In genomic region chr1:64759968-64760367, GRCh38 we compare ENCODE assay signal across 20 cellular contexts.
"Had no signal": no experiment of that assay in that cellular context is flagged by ENCODE, and none has a peak within 500 bp of the region (broad histone marks: within the 10 kb centered on the region; RNA-seq: fewer than 3 reads in every experiment).

No MANE protein-coding gene starts in this region.

- H3K27me3 Mint-ChIP-seq: IgD-negative memory B cell, T-cell had no signal

- H3K4me3 Mint-ChIP-seq: IgD-negative memory B cell, T-cell had no signal

- ATAC-seq: Panc1, PC-3, T-cell had no signal

- H3K4me1 Mint-ChIP-seq: T-cell had no signal

- H3K27ac Mint-ChIP-seq: IgD-negative memory B cell, T-cell had no signal

- DNase-seq: Karpas-422, KG1, MG63, NCI-H1092, NCI-H1105 treated with DMSO at 0.1 percent for 48 hours, NCI-H1417 treated with DMSO at 0.1 percent for 48 hours, NCI-H187, NCI-H2029, NCI-H2081 treated with DMSO at 0.1 percent for 48 hours, NCI-H2227 treated with DMSO at 0.1 percent for 48 hours, NCI-H524, NCI-H526 treated with DMSO at 0.1 percent for 48 hours, NCI-H748 treated with DMSO at 0.1 percent for 48 hours, PC-3, SHP77, SK-N-SH, SW 1271, T-cell had no signal
